ENCODE assay signal across 17 cellular contexts in the genomic region with DNA sequence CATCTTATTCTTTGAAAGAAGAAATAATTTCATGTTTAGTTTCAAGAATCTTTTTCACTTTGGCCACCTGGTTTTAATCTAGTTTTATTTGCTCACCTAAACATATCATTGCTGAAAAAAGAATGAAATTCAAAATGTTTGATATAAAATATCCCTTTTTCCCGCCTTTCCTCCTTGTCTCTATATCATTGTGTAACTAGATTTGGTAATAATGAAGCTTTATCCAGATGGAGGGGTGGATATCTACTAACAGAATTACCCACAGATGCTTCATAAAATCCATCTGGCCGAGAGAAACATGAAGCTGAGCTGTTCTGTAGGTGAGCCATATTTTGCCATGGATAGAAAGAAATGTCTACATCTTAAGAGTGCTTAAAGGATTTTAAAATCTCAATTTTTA.
"Had no signal": no experiment of that assay in that cellular context is flagged by ENCODE, and none has a peak within 500 bp of the region (broad histone marks: within the 10 kb centered on the region; RNA-seq: fewer than 3 reads in every experiment).

No MANE protein-coding gene starts in this region.

- ATAC-seq: gastrocnemius medialis; mucosa of descending colon; natural killer cell treated with Interleukin-12 subunit alpha and Interleukin-12 subunit beta and Interleukin-15 and Interleukin-18, amount 100 ng/mL, for 72 hours; stimulated activated effector memory CD8-positive, alpha-beta T cell treated with anti-CD3 and anti-CD28 coated beads, Interleukin-12 subunit alpha, Interleukin-12 subunit beta, amount 100 ng/mL, for 72 hours; stimulated activated naive CD8-positive, alpha-beta T cell treated with anti-CD3 and anti-CD28 coated beads, Interleukin-15, Interleukin-2, amounts not matched to agents 100 U/mL and 50 U/mL, for 24 hours had no signal

- DNase-seq: dorsolateral prefrontal cortex; effector CD4-positive, alpha-beta T cell; gastrocnemius medialis; head of caudate nucleus; left ventricle myocardium superior; lower lobe of right lung; mucosa of descending colon; naive B cell; stimulated activated CD4-positive, alpha-beta T cell treated with anti-CD3 and anti-CD28 coated beads, Interleukin-2, amount 100 ng/mL, for 24 hours; stimulated activated CD4-positive, alpha-beta T cell treated with anti-CD3 and anti-CD28 coated beads, Interleukin-4, amount 100 ng/mL, for 24 hours; stimulated activated naive CD8-positive, alpha-beta T cell treated with anti-CD3 and anti-CD28 coated beads, Interleukin-15, Interleukin-2, amounts not matched to agents 100 U/mL and 50 U/mL, for 24 hours; substantia nigra; testis; upper lobe of right lung; uterus had no signal
